ENCODE assay signal across 21 cellular contexts in the genomic region with DNA sequence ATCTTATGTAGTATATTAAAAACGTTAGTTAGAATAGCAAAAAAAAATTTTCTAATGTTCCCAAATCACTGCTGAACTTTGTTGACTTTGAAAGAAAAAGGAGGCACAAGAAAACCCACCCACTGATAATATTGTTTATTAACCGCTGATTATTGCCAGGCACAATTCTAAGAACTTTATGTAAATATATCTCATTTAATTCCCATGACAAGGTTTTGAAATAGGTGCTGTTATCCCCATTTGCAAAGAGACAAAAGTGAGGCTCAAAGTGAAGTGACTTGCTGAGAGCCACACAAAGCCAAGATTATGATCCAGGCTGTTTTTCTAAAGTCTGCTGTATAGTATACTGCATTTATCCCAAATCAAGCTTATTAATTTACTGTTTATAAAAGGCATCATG. TPM values are rescaled to one million over a fixed set of nuclear protein-coding genes. Genes with fewer than 3 reads are reported as not detected.
DNase-seq lines count a peak whose midpoint lies in the region; ATAC-seq, FAIRE-seq and TF ChIP-seq lines count a peak whose summit lies in the region.
"Had no signal": no experiment of that assay in that cellular context is flagged by ENCODE, and none has a peak within 500 bp of the region (broad histone marks: within the 10 kb centered on the region; RNA-seq: fewer than 3 reads in every experiment).

No MANE protein-coding gene starts in this region.

- no peak for TF ChIP-seq RAD21 in HepG2 (CRISPR knock-in tag; IDR thresholded peaks at IDR 0.05)

- no peaks in the 10 kb centered on the region for H3K9me2 ChIP-seq in GM23338 (ENCODE audit: insufficient read depth)

- in situ Hi-C loops in HepG2 (cut with HindIII; ENCODE audit: extremely low pct_ligation_motif_present, low pct_unique_long_range_greater_than_20kb), result no loop called here

- TF ChIP-seq POLR2A in HepG2 (IDR thresholded peaks at IDR 0.05; ENCODE audit: insufficient read depth in 1 of 2, low read depth in 2 of 2, low read length in 2 of 2) (no peak), right lobe of liver (IDR thresholded peaks at IDR 0.05) (no peak)

- H3K9me3 ChIP-seq in HepG2 (ENCODE audit: low read length) (no peaks in the 10 kb centered on the region), right lobe of liver (no peaks in the 10 kb centered on the region), OCI-LY3 (ENCODE audit: insufficient read depth, low read length) (no peaks in the 10 kb centered on the region)
- H3K9me3 ChIP-seq: A549, breast epithelium, esophagus squamous epithelium had no signal

- no peak for FAIRE-seq in HepG2 (lab: Jason Lieb, UNC)
- FAIRE-seq: A549 had no signal

- BruUV-seq in HepG2 (replicated peaks; lab: Mats Ljungman, UMichigan), result TSS peak; percentile 9

- TF ChIP-seq EP300 in HepG2 (IDR thresholded peaks at IDR 0.05; ENCODE audit: low read depth in 2 of 2, low read length in 2 of 2), result no peak
- TF ChIP-seq EP300 in HepG2 (CRISPR knock-in tag; IDR thresholded peaks at IDR 0.05; ENCODE audit: borderline replicate concordance), result no peak

- no peak for TF ChIP-seq CTCF in HepG2 (CRISPR knock-in tag; IDR thresholded peaks at IDR 0.05)
- TF ChIP-seq CTCF in right lobe of liver (IDR thresholded peaks at IDR 0.05), result no peak
- TF ChIP-seq CTCF in GM23338 (conservative IDR thresholded peaks at IDR 0.05; ENCODE audit: low read depth in 2 of 2), result no peak
- TF ChIP-seq CTCF in OCI-LY3 (IDR thresholded peaks at IDR 0.05; ENCODE audit: low read depth, low read length), result no peak

- POLR2A ChIA-PET in HepG2 (lab: Yijun Ruan, JAX), result no interaction called here

- H3K4me1 ChIP-seq in HepG2 (ENCODE audit: insufficient read depth, low read length), result no peaks in the 10 kb centered on the region
- no peaks in the 10 kb centered on the region for H3K4me1 ChIP-seq in right lobe of liver
- H3K4me1 ChIP-seq in GM23338 (ENCODE audit: insufficient read depth), result no peaks in the 10 kb centered on the region
- H3K4me1 ChIP-seq in OCI-LY3 (ENCODE audit: low read length), result peaks cover 44% of the 10 kb centered on the region
- H3K4me1 ChIP-seq: A549, breast epithelium, esophagus squamous epithelium had no signal

- H4K20me1 ChIP-seq in HepG2 (ENCODE audit: insufficient read depth, low read length), result no peaks in the 10 kb centered on the region
- no peaks in the 10 kb centered on the region for H4K20me1 ChIP-seq in GM23338 (replicated peaks; ENCODE audit: insufficient read depth)
- peaks cover 34% of the 10 kb centered on the region for H4K20me1 ChIP-seq in OCI-LY3 (ENCODE audit: insufficient read depth, low read length)

- ATAC-seq in HepG2 (no peak), right lobe of liver (no peak), GM23338 (no peak), HG03442 (IDR thresholded peaks at IDR 0.05; ENCODE audit: unreplicated experiment) (no peak), Right ventricle myocardium inferior (no peak), GM21786 (IDR thresholded peaks at IDR 0.05; ENCODE audit: unreplicated experiment) (no peak)
- ATAC-seq: A549; stimulated activated naive CD8-positive, alpha-beta T cell treated with anti-CD3 and anti-CD28 coated beads, Interleukin-15, Interleukin-2, amounts not matched to agents 100 U/mL and 50 U/mL, for 24 hours had no signal

- H3K36me3 ChIP-seq in HepG2 (replicated peaks in 1 of 2; ENCODE audit: control insufficient read depth in 1 of 2, insufficient read depth in 2 of 2, low read length in 2 of 2) (peaks cover 16 to 74% of the 10 kb centered on the region in 2 experiments), right lobe of liver (peaks cover 0 to 47% (median 15%) of the 10 kb centered on the region in 4 donors), GM23338 (ENCODE audit: insufficient read depth) (peaks cover 23% of the 10 kb centered on the region), OCI-LY3 (replicated peaks; ENCODE audit: low read depth, low read length) (peaks cover 27% of the 10 kb centered on the region)
- H3K36me3 ChIP-seq: breast epithelium had no signal

- no peak overlapping the region for H3K4me2 ChIP-seq in HepG2 (ENCODE audit: low read depth, low read length)
- peak overlapping the region; percentile 19; the same call in 1 of the 2 replicates for H3K4me2 ChIP-seq in GM23338
- peak overlapping the region; percentile 51 for H3K4me2 ChIP-seq in OCI-LY3 (ENCODE audit: low read length)
- H3K4me2 ChIP-seq: A549 had no signal

- H3K4me1 Mint-ChIP-seq in GM23338, result peaks cover 3% of the 10 kb centered on the region; the same call in 2 of the 3 replicates
- H3K4me1 Mint-ChIP-seq: neural crest cell had no signal

- H2AFZ ChIP-seq in HepG2 (ENCODE audit: low read length) (no peak overlapping the region), GM23338 (no peak overlapping the region), OCI-LY3 (ENCODE audit: low read depth, low read length) (no peak overlapping the region)

- H3K4me3 ChIP-seq in HepG2 (replicated peaks in 1 of 3; ENCODE audit: insufficient read depth in 1 of 3, low read depth in 2 of 3, low read length in 3 of 3), result no peak overlapping the region
- no peak overlapping the region for H3K4me3 ChIP-seq in right lobe of liver
- H3K4me3 ChIP-seq in GM23338, result no peak overlapping the region
- peak overlapping the region; percentile 23 for H3K4me3 ChIP-seq in OCI-LY3 (ENCODE audit: low read length)
- H3K4me3 ChIP-seq: A549, breast epithelium, esophagus squamous epithelium had no signal

- H3K9ac ChIP-seq in HepG2 (ENCODE audit: insufficient read depth, low read depth, low read length), result no peak overlapping the region
- H3K9ac ChIP-seq in OCI-LY3 (ENCODE audit: low read length), result 0 out of 2 replicates have a peak overlapping the region, but pooled peaks have one; percentile 23

- CTCF ChIA-PET in HepG2 (lab: Yijun Ruan, JAX; ENCODE audit: low intra/inter-chr PET ratio, low total read pairs), result no interaction called here

- no peak overlapping the region for H3K27ac Mint-ChIP-seq in GM23338

- H3F3A ChIP-seq in GM23338 (replicated peaks; ENCODE audit: low read depth), result no peaks in the 10 kb centered on the region

- no peak for DNase-seq in HepG2 (ENCODE audit: low spot score)
- DNase-seq in right lobe of liver, result no peak
- DNase-seq in GM23338 (ENCODE audit: low spot score), result no peak
- DNase-seq in caudate nucleus (lab: John Stamatoyannopoulos, UW), result no peak
- no peak for DNase-seq in Right ventricle myocardium inferior (ENCODE audit: missing footprints)
- DNase-seq: activated CD4-positive, alpha-beta T cell treated with anti-CD3 and anti-CD28 coated beads for 4 hours; activated naive CD8-positive, alpha-beta T cell treated with anti-CD3 and anti-CD28 coated beads for 36 hours; esophagus squamous epithelium; islet precursor cell; mesendoderm; MM.1S; NCI-H1930; SIG-M5; stimulated activated CD4-positive, alpha-beta T cell treated with anti-CD3 and anti-CD28 coated beads, Interleukin-12 subunit alpha, Interleukin-12 subunit beta, amount 100 ng/mL, for 4 hours; stimulated activated naive CD8-positive, alpha-beta T cell treated with anti-CD3 and anti-CD28 coated beads, Interleukin-15, Interleukin-2, amounts not matched to agents 100 U/mL and 50 U/mL, for 24 hours had no signal

- WGBS in HepG2 (ENCODE audit: low lambda C conversion rate), result 97% methylated on average over 2 of the region's 2 CpGs
- WGBS in right lobe of liver (ENCODE audit: insufficient coverage, low coverage, low lambda C conversion rate, missing lambda C conversion rate), result 66% methylated on average over 2 of the region's 2 CpGs

- H3K36me3 Mint-ChIP-seq in GM23338 (ENCODE audit: low read depth), result peaks cover 38% of the 10 kb centered on the region

- H3K79me2 ChIP-seq in HepG2 (ENCODE audit: insufficient read depth, low read length) (peaks cover 2% of the 10 kb centered on the region), GM23338 (replicated peaks; ENCODE audit: insufficient read depth) (0 out of 2 replicates have a peak, but pooled peaks cover 3% of the 10 kb centered on the region), OCI-LY3 (ENCODE audit: low read length) (peaks cover 17% of the 10 kb centered on the region)

- no peak overlapping the region for H3K27ac ChIP-seq in HepG2 (ENCODE audit: extremely low read length, insufficient read depth, low read length)
- no peak overlapping the region for H3K27ac ChIP-seq in right lobe of liver
- H3K27ac ChIP-seq in GM23338 (ENCODE audit: low read depth), result no peak overlapping the region
- H3K27ac ChIP-seq in OCI-LY3 (ENCODE audit: low read length), result peak overlapping the region; percentile 66
- no peak overlapping the region for H3K27ac ChIP-seq in caudate nucleus (ENCODE audit: low read depth, low read length)
- H3K27ac ChIP-seq: A549, breast epithelium, esophagus squamous epithelium had no signal

- H3K27me3 Mint-ChIP-seq in GM23338 (ENCODE audit: insufficient read depth, low read depth, poor library complexity), result peaks cover 4% of the 10 kb centered on the region
- H3K27me3 Mint-ChIP-seq: activated naive CD8-positive, alpha-beta T cell treated with anti-CD3 and anti-CD28 coated beads for 36 hours had no signal

- H3K27me3 ChIP-seq in HepG2 (ENCODE audit: control insufficient read depth in 1 of 2, insufficient read depth in 2 of 2, low read length in 2 of 2), result no peaks in the 10 kb centered on the region
- H3K27me3 ChIP-seq in right lobe of liver, result no peaks in the 10 kb centered on the region
- H3K27me3 ChIP-seq in GM23338 (ENCODE audit: insufficient read depth), result no peaks in the 10 kb centered on the region
- no peaks in the 10 kb centered on the region for H3K27me3 ChIP-seq in OCI-LY3 (ENCODE audit: low read depth, low read length)
- H3K27me3 ChIP-seq: breast epithelium, esophagus squamous epithelium had no signal

- no peak overlapping the region for H3K4me3 Mint-ChIP-seq in GM23338
- H3K4me3 Mint-ChIP-seq: activated naive CD8-positive, alpha-beta T cell treated with anti-CD3 and anti-CD28 coated beads for 36 hours; neural crest cell had no signal

- intact Hi-C loops in HepG2 (cut with micrococcal nuclease; ENCODE audit: unreplicated experiment) (no loop called here), right lobe of liver (cut with DNase I) (no loop called here), Right ventricle myocardium inferior (cut with DNase I) (no loop called here)

- no peaks in the 10 kb centered on the region for H3K9me3 Mint-ChIP-seq in GM23338
- H3K9me3 Mint-ChIP-seq: activated naive CD8-positive, alpha-beta T cell treated with anti-CD3 and anti-CD28 coated beads for 36 hours; neural crest cell had no signal

RNA-seq across cellular contexts. Expression of a gene that starts 56.4 kb away (rescaled TPM):
- 10.7 and 18.0 TPM in 2 replicates for total RNA-seq in HepG2 (2016; rRNA removed; fragmentation: Illumina TruSeq; extraction: Trizol)
- total RNA-seq in HepG2 (2016; cell fraction: cytosol; rRNA removed; fragmentation: Illumina TruSeq; extraction: Trizol; ENCODE audit: low read depth), result 1.6 and 1.8 TPM in 2 replicates
- 10.9 and 17.6 TPM in 2 replicates for total RNA-seq in HepG2 (2016; cell fraction: insoluble cytoplasmic fraction; rRNA removed; fragmentation: Illumina TruSeq; extraction: Trizol)
- 4.0 and 4.5 TPM in 2 replicates for total RNA-seq in HepG2 (2016; cell fraction: membrane; rRNA removed; fragmentation: Illumina TruSeq; extraction: Trizol)
- total RNA-seq in HepG2 (2016; cell fraction: nucleus; rRNA removed; fragmentation: Illumina TruSeq; extraction: Trizol), result 15.0 and 16.2 TPM in 2 replicates
- polyA plus RNA-seq in HepG2 (2011; rRNA removed), result 1.4 and 2.3 TPM in 2 replicates
- 0.48 and 0.72 TPM in 2 replicates for polyA plus RNA-seq in HepG2 (2011; cell fraction: cytosol; rRNA removed)
- polyA plus RNA-seq in HepG2 (2011; cell fraction: nucleus; rRNA removed), result 2.1 and 2.5 TPM in 2 replicates
- polyA plus RNA-seq in HepG2 (2012), result 4.0 and 6.9 TPM in 2 replicates
- 0.26 and 0.27 TPM in 2 replicates for polyA plus RNA-seq in HepG2 (2016; cell fraction: cytosol; fragmentation: Illumina TruSeq; extraction: Trizol; ENCODE audit: low read depth)
- 14.8 and 15.6 TPM in 2 replicates for polyA plus RNA-seq in HepG2 (2016; cell fraction: insoluble cytoplasmic fraction; fragmentation: Illumina TruSeq; extraction: Trizol; ENCODE audit: low read depth)
- polyA plus RNA-seq in HepG2 (2016; cell fraction: membrane; fragmentation: Illumina TruSeq; extraction: Trizol; ENCODE audit: low read depth), result 1.1 and 1.4 TPM in 2 replicates
- polyA plus RNA-seq in HepG2 (2016; cell fraction: nucleus; fragmentation: Illumina TruSeq; extraction: Trizol; ENCODE audit: insufficient read depth, low read depth), result 23.3 and 25.3 TPM in 2 replicates
- polyA minus RNA-seq in HepG2 (2011; rRNA and poly(A)+ RNA removed; ENCODE audit: low replicate concordance), result 1.5 and 4.4 TPM in 2 replicates
- polyA minus RNA-seq in HepG2 (2011; cell fraction: cytosol; rRNA and poly(A)+ RNA removed), result 1.3 and 2.4 TPM in 2 replicates
- polyA minus RNA-seq in HepG2 (2011; cell fraction: nucleus; rRNA and poly(A)+ RNA removed), result 6.5 and 7.0 TPM in 2 replicates
- 1 to 10 TPM in 4 of 6 experiments, under 1 TPM in 2; 0.84 to 2.4 (median 1.2) TPM for total RNA-seq in right lobe of liver
- total RNA-seq in GM23338 (2014; rRNA removed; shearing (Covaris generic)), result 16.7 and 17.0 TPM in 2 replicates
- polyA plus RNA-seq in GM23338 (2016; fragmentation: Nextera tagmentation; extraction: Ambion mirVana), result 17.4 and 21.1 TPM in 2 replicates
- 2.2 TPM for total RNA-seq in Right ventricle myocardium inferior

RNA-seq across cellular contexts. Expression of a gene that starts 56.6 kb away (rescaled TPM):
- total RNA-seq in HepG2 (2016; rRNA removed; fragmentation: Illumina TruSeq; extraction: Trizol) (12.4 and 15.6 TPM in 2 replicates), right lobe of liver (10 to 100 TPM in 1 of 6 experiments, 1 to 10 TPM in 5; 4.9 to 12.1 (median 6.9) TPM), Right ventricle myocardium inferior (6.6 TPM)
- 1.3 and 1.5 TPM in 2 replicates for total RNA-seq in HepG2 (2016; cell fraction: cytosol; rRNA removed; fragmentation: Illumina TruSeq; extraction: Trizol; ENCODE audit: low read depth)
- 12.8 and 17.2 TPM in 2 replicates for total RNA-seq in HepG2 (2016; cell fraction: insoluble cytoplasmic fraction; rRNA removed; fragmentation: Illumina TruSeq; extraction: Trizol)
- 2.2 and 3.6 TPM in 2 replicates for total RNA-seq in HepG2 (2016; cell fraction: membrane; rRNA removed; fragmentation: Illumina TruSeq; extraction: Trizol)
- 23.2 and 26.0 TPM in 2 replicates for total RNA-seq in HepG2 (2016; cell fraction: nucleus; rRNA removed; fragmentation: Illumina TruSeq; extraction: Trizol)
- polyA plus RNA-seq in HepG2 (2011; rRNA removed) (9.3 and 10.0 TPM in 2 replicates), GM23338 (2016; fragmentation: Nextera tagmentation; extraction: Ambion mirVana) (16.4 and 22.8 TPM in 2 replicates)
- 1.4 and 2.1 TPM in 2 replicates for polyA plus RNA-seq in HepG2 (2011; cell fraction: cytosol; rRNA removed)
- polyA plus RNA-seq in HepG2 (2011; cell fraction: nucleus; rRNA removed), result 12.4 and 19.0 TPM in 2 replicates
- polyA plus RNA-seq in HepG2 (2012), result 9.4 and 9.9 TPM in 2 replicates
- polyA plus RNA-seq in HepG2 (2016; cell fraction: cytosol; fragmentation: Illumina TruSeq; extraction: Trizol; ENCODE audit: low read depth), result 0.52 and 0.58 TPM in 2 replicates
- polyA plus RNA-seq in HepG2 (2016; cell fraction: insoluble cytoplasmic fraction; fragmentation: Illumina TruSeq; extraction: Trizol; ENCODE audit: low read depth), result 13.6 and 15.3 TPM in 2 replicates
- 1.7 and 3.0 TPM in 2 replicates for polyA plus RNA-seq in HepG2 (2016; cell fraction: membrane; fragmentation: Illumina TruSeq; extraction: Trizol; ENCODE audit: low read depth)
- polyA plus RNA-seq in HepG2 (2016; cell fraction: nucleus; fragmentation: Illumina TruSeq; extraction: Trizol; ENCODE audit: insufficient read depth, low read depth), result 30.9 and 31.7 TPM in 2 replicates
- 1.7 and 3.2 TPM in 2 replicates for polyA minus RNA-seq in HepG2 (2011; rRNA and poly(A)+ RNA removed; ENCODE audit: low replicate concordance)
- 3.6 TPM in 2 replicates for polyA minus RNA-seq in HepG2 (2011; cell fraction: cytosol; rRNA and poly(A)+ RNA removed)
- polyA minus RNA-seq in HepG2 (2011; cell fraction: nucleus; rRNA and poly(A)+ RNA removed), result 43.8 and 51.6 TPM in 2 replicates
- total RNA-seq in GM23338 (2014; rRNA removed; shearing (Covaris generic)), result 14.5 and 27.4 TPM in 2 replicates
